In genomic region chr2:28445448-28446258, GRCh38 we compare ENCODE assay signal across 1 cellular context.
TF ChIP-seq lines count a peak whose summit lies in the region.

No MANE protein-coding gene starts in this region.

TF ChIP-seq in HCT116, 20 proteins besides CTCF, POLR2A, EP300 and RAD21 (continued from another document):
- TF ChIP-seq SP1 (IDR thresholded peaks at IDR 0.05; ENCODE audit: low read depth) (peak; percentile 91), YY1 (IDR thresholded peaks at IDR 0.05; ENCODE audit: extremely low read depth, insufficient replicate concordance, low read depth, low read length) (no peak), ZNF274 (IDR thresholded peaks at IDR 0.05; ENCODE audit: low read depth, low read length) (no peak)
